In the genomic region with DNA sequence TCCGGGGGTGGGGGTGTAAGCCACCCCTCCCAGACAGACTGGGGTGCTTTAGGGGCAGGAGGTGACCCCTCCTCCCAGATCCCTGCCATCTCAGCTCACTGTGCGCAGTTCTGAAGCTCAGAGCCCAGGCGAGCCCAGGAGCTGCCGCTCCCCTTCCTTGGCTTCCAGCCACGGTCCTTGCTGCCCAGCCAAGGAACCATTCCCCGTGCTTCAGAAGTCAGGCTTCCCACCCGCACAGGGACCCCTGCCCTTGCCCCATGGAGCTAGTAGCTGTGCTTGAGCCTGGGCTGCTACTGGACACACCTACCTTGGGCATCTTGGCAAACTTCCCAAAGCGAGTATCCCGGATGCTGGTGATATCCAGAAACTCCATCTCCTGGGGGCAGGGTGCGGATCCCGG, we compare ENCODE assay signal across 21 cellular contexts. TPM values are rescaled to one million over a fixed set of nuclear protein-coding genes. Genes with fewer than 3 reads are reported as not detected.
DNase-seq lines count a peak whose midpoint lies in the region; ATAC-seq and TF ChIP-seq lines count a peak whose summit lies in the region.
"Had no signal": no experiment of that assay in that cellular context is flagged by ENCODE, and none has a peak within 500 bp of the region (broad histone marks: within the 10 kb centered on the region; RNA-seq: fewer than 3 reads in every experiment).

No MANE protein-coding gene starts in this region.

- H3K27ac Mint-ChIP-seq in MCF 10A (ENCODE audit: low read depth, unreplicated experiment), result no peak overlapping the region
- peak overlapping the region; percentile 60 for H3K27ac Mint-ChIP-seq in dendritic cell treated with granulocyte-macrophage colony-stimulating factor and Interleukin-4, amounts not matched to agents 40 ng/mL and 50 ng/mL, for 4 days
- H3K27ac Mint-ChIP-seq in stimulated activated effector memory CD8-positive, alpha-beta T cell treated with anti-CD3 and anti-CD28 coated beads, Interleukin-12 subunit alpha, Interleukin-12 subunit beta, amount 100 ng/mL, for 72 hours, result peak overlapping the region; percentile 89
- no peak overlapping the region for H3K27ac Mint-ChIP-seq in activated CD4-positive, alpha-beta memory T cell treated with anti-CD3 and anti-CD28 coated beads, Interleukin-2, amount 10 ng/mL, durations not matched to agents 7 days and 5 days
- H3K27ac Mint-ChIP-seq: CD8-positive, alpha-beta T cell; GM23338 had no signal

- H3K27me3 ChIP-seq in mammary epithelial cell (ENCODE audit: insufficient read depth, low read length) (no peaks in the 10 kb centered on the region), osteoblast (ENCODE audit: insufficient read depth, low read length) (peaks cover 38% of the 10 kb centered on the region)

- no peaks in the 10 kb centered on the region for H3K4me1 Mint-ChIP-seq in MCF 10A (ENCODE audit: insufficient read depth, unreplicated experiment)
- peaks cover 78% of the 10 kb centered on the region for H3K4me1 Mint-ChIP-seq in dendritic cell treated with granulocyte-macrophage colony-stimulating factor and Interleukin-4, amounts not matched to agents 40 ng/mL and 50 ng/mL, for 4 days (ENCODE audit: low read depth)
- peaks cover 39% of the 10 kb centered on the region for H3K4me1 Mint-ChIP-seq in stimulated activated effector memory CD8-positive, alpha-beta T cell treated with anti-CD3 and anti-CD28 coated beads, Interleukin-12 subunit alpha, Interleukin-12 subunit beta, amount 100 ng/mL, for 72 hours
- H3K4me1 Mint-ChIP-seq in activated CD4-positive, alpha-beta memory T cell treated with anti-CD3 and anti-CD28 coated beads, Interleukin-2, amount 10 ng/mL, durations not matched to agents 7 days and 5 days, result peaks cover 25% of the 10 kb centered on the region

- in situ Hi-C loops in mammary epithelial cell (cut with MboI; ENCODE audit: low sequenced_read_pairs in 2 of 2), result no loop called here

- H3K36me3 Mint-ChIP-seq in MCF 10A (ENCODE audit: insufficient read depth, unreplicated experiment), result no peaks in the 10 kb centered on the region
- H3K36me3 Mint-ChIP-seq in dendritic cell treated with granulocyte-macrophage colony-stimulating factor and Interleukin-4, amounts not matched to agents 40 ng/mL and 50 ng/mL, for 4 days (ENCODE audit: low read depth), result peaks cover 98% of the 10 kb centered on the region
- H3K36me3 Mint-ChIP-seq in stimulated activated effector memory CD8-positive, alpha-beta T cell treated with anti-CD3 and anti-CD28 coated beads, Interleukin-12 subunit alpha, Interleukin-12 subunit beta, amount 100 ng/mL, for 72 hours, result peaks cover 49% of the 10 kb centered on the region
- peaks cover 65% of the 10 kb centered on the region for H3K36me3 Mint-ChIP-seq in activated CD4-positive, alpha-beta memory T cell treated with anti-CD3 and anti-CD28 coated beads, Interleukin-2, amount 10 ng/mL, durations not matched to agents 7 days and 5 days (ENCODE audit: low read depth)

- DNase-seq in MCF 10A (ENCODE audit: unreplicated experiment), result peak; percentile 47
- DNase-seq in mammary epithelial cell, result no peak
- peak; percentile 48 for DNase-seq in osteoblast (ENCODE audit: insufficient read length, low spot score, missing footprints)
- DNase-seq in stimulated activated effector memory CD8-positive, alpha-beta T cell treated with anti-CD3 and anti-CD28 coated beads, Interleukin-12 subunit alpha, Interleukin-12 subunit beta, amount 100 ng/mL, for 72 hours (ENCODE audit: low spot score in 2 of 2), result no peak
- DNase-seq in dedifferentiated amniotic fluid mesenchymal stem cell (ENCODE audit: extremely low spot score), result no peak
- no peak for DNase-seq in activated CD4-positive, alpha-beta memory T cell treated with anti-CD3 and anti-CD28 coated beads, Interleukin-2, amount 10 ng/mL, durations not matched to agents 7 days and 5 days
- DNase-seq: CD8-positive, alpha-beta T cell; COR-L47; DMS153; DMS79 treated with DMSO at 0.1 percent for 48 hours; EL had no signal

- H2AFZ ChIP-seq in mammary epithelial cell (ENCODE audit: low read depth, low read length) (no peak overlapping the region), osteoblast (ENCODE audit: low read length) (no peak overlapping the region)
- H2AFZ ChIP-seq: GM23338 had no signal

- no peak overlapping the region for H3K9ac ChIP-seq in mammary epithelial cell (ENCODE audit: insufficient read depth, low read length)

- CTCF ChIA-PET in MCF 10A (lab: Yijun Ruan, JAX), result interaction anchor here (1.3 to 2.8 kb wide), 4 partner anchors 12 to 85 kb away, joined by 3 to 12 read pairs (median 6); no protein-coding TSS in a partner anchor
- CTCF ChIA-PET in mammary epithelial cell (lab: Charles Lee; ENCODE audit: low non-redundant PET), result no interaction called here
- CTCF ChIA-PET in activated CD4-positive, alpha-beta memory T cell treated with anti-CD3 and anti-CD28 coated beads, Interleukin-2, amount 10 ng/mL, durations not matched to agents 7 days and 5 days (lab: Charles Lee), result no interaction called here

- H3K27ac ChIP-seq in mammary epithelial cell (ENCODE audit: insufficient read depth, low read depth, low read length) (no peak overlapping the region), osteoblast (ENCODE audit: low read depth, low read length) (no peak overlapping the region)
- H3K27ac ChIP-seq: 22Rv1 had no signal

- peaks cover 13% of the 10 kb centered on the region for H3K27me3 Mint-ChIP-seq in MCF 10A (ENCODE audit: insufficient read depth, unreplicated experiment)
- no peaks in the 10 kb centered on the region for H3K27me3 Mint-ChIP-seq in dendritic cell treated with granulocyte-macrophage colony-stimulating factor and Interleukin-4, amounts not matched to agents 40 ng/mL and 50 ng/mL, for 4 days
- no peaks in the 10 kb centered on the region for H3K27me3 Mint-ChIP-seq in activated CD4-positive, alpha-beta memory T cell treated with anti-CD3 and anti-CD28 coated beads, Interleukin-2, amount 10 ng/mL, durations not matched to agents 7 days and 5 days

- dilution Hi-C loops in mammary epithelial cell (cut with HindIII; ENCODE audit: low sequenced_read_pairs), result no loop called here

- H4K20me1 ChIP-seq in mammary epithelial cell (ENCODE audit: insufficient read depth, low read length) (no peaks in the 10 kb centered on the region), osteoblast (ENCODE audit: insufficient read depth, low read length) (no peaks in the 10 kb centered on the region)

- H3K4me2 ChIP-seq in mammary epithelial cell (ENCODE audit: insufficient read depth, low read depth, low read length), result no peak overlapping the region
- H3K4me2 ChIP-seq in osteoblast (ENCODE audit: insufficient read depth, low read length), result no peak overlapping the region
- H3K4me2 ChIP-seq: GM23338 had no signal

- POLR2A ChIA-PET in MCF 10A (lab: Yijun Ruan, JAX), result interaction anchor here (1.1 to 1.5 kb wide), 3 partner anchors 10 to 37 kb away, joined by 3 to 5 read pairs (median 4); no protein-coding TSS in a partner anchor
- POLR2A ChIA-PET in activated CD4-positive, alpha-beta memory T cell treated with anti-CD3 and anti-CD28 coated beads, Interleukin-2, amount 10 ng/mL, durations not matched to agents 7 days and 5 days (lab: Charles Lee), result interaction anchor here (0.8 kb wide), 1 partner anchor 10 kb away, joined by 3 read pairs; no protein-coding TSS in a partner anchor

- 59% methylated on average over 5 of the region's 11 CpGs for WGBS in mammary epithelial cell (ENCODE audit: low coverage, missing lambda C conversion rate)

- H3K9me3 Mint-ChIP-seq in MCF 10A (ENCODE audit: unreplicated experiment), result peaks cover 7% of the 10 kb centered on the region
- no peaks in the 10 kb centered on the region for H3K9me3 Mint-ChIP-seq in dendritic cell treated with granulocyte-macrophage colony-stimulating factor and Interleukin-4, amounts not matched to agents 40 ng/mL and 50 ng/mL, for 4 days
- H3K9me3 Mint-ChIP-seq in stimulated activated effector memory CD8-positive, alpha-beta T cell treated with anti-CD3 and anti-CD28 coated beads, Interleukin-12 subunit alpha, Interleukin-12 subunit beta, amount 100 ng/mL, for 72 hours, result peaks cover 2% of the 10 kb centered on the region
- H3K9me3 Mint-ChIP-seq in activated CD4-positive, alpha-beta memory T cell treated with anti-CD3 and anti-CD28 coated beads, Interleukin-2, amount 10 ng/mL, durations not matched to agents 7 days and 5 days, result no peaks in the 10 kb centered on the region
- H3K9me3 Mint-ChIP-seq: CD14-positive monocyte had no signal

- TF ChIP-seq CTCF in MCF 10A (IDR thresholded peaks at IDR 0.05; ENCODE audit: unreplicated experiment) (no peak), mammary epithelial cell (conservative IDR thresholded peaks at IDR 0.05 in 1 of 2, IDR thresholded peaks at IDR 0.05 in 1 of 2; ENCODE audit: extremely low read depth in 1 of 2, insufficient read depth in 1 of 2, low read depth in 1 of 2, low read length in 2 of 2) (no peak), osteoblast (IDR thresholded peaks at IDR 0.05; ENCODE audit: extremely low read depth, low read depth, low read length) (no peak)

- BruUV-seq in MCF 10A (replicated peaks; lab: Mats Ljungman, UMichigan) (no TSS peak), mammary epithelial cell (replicated peaks; lab: Mats Ljungman, UMichigan) (no TSS peak)

- no peaks in the 10 kb centered on the region for H3K79me2 ChIP-seq in mammary epithelial cell (ENCODE audit: insufficient read depth, low read length)
- no peaks in the 10 kb centered on the region for H3K79me2 ChIP-seq in osteoblast (ENCODE audit: insufficient read depth, low read length)

- H3K4me1 ChIP-seq in mammary epithelial cell (ENCODE audit: insufficient read depth, low read length), result no peaks in the 10 kb centered on the region
- no peaks in the 10 kb centered on the region for H3K4me1 ChIP-seq in osteoblast (ENCODE audit: insufficient read depth, low read length)

- ATAC-seq in stimulated activated effector memory CD8-positive, alpha-beta T cell treated with anti-CD3 and anti-CD28 coated beads, Interleukin-12 subunit alpha, Interleukin-12 subunit beta, amount 100 ng/mL, for 72 hours, result no peak
- no peak for ATAC-seq in HG02981 (IDR thresholded peaks at IDR 0.05; ENCODE audit: unreplicated experiment)
- ATAC-seq: CD8-positive, alpha-beta T cell; GM23338; HepG2 had no signal

- H3K4me3 ChIP-seq in mammary epithelial cell (replicated peaks in 1 of 3; ENCODE audit: insufficient read depth in 1 of 3, low read depth in 2 of 3, low read length in 3 of 3) (no peak overlapping the region), osteoblast (ENCODE audit: insufficient read depth, low read length) (no peak overlapping the region)
- H3K4me3 ChIP-seq: GM23338 had no signal

- intact Hi-C loops in MCF 10A (cut with micrococcal nuclease), result no loop called here
- intact Hi-C loops in mammary epithelial cell (cut with micrococcal nuclease), result no loop called here
- intact Hi-C loops in dendritic cell treated with granulocyte-macrophage colony-stimulating factor and Interleukin-4, amounts not matched to agents 40 ng/mL and 50 ng/mL, for 4 days (cut with micrococcal nuclease), result no loop called here

- H3K36me3 ChIP-seq in mammary epithelial cell (ENCODE audit: insufficient read depth, low read length) (no peaks in the 10 kb centered on the region), osteoblast (ENCODE audit: insufficient read depth, low read length) (no peaks in the 10 kb centered on the region)

- no peak overlapping the region for H3K4me3 Mint-ChIP-seq in MCF 10A (ENCODE audit: unreplicated experiment)
- H3K4me3 Mint-ChIP-seq in dendritic cell treated with granulocyte-macrophage colony-stimulating factor and Interleukin-4, amounts not matched to agents 40 ng/mL and 50 ng/mL, for 4 days, result no peak overlapping the region
- H3K4me3 Mint-ChIP-seq in stimulated activated effector memory CD8-positive, alpha-beta T cell treated with anti-CD3 and anti-CD28 coated beads, Interleukin-12 subunit alpha, Interleukin-12 subunit beta, amount 100 ng/mL, for 72 hours, result no peak overlapping the region
- H3K4me3 Mint-ChIP-seq in activated CD4-positive, alpha-beta memory T cell treated with anti-CD3 and anti-CD28 coated beads, Interleukin-2, amount 10 ng/mL, durations not matched to agents 7 days and 5 days, result no peak overlapping the region
- H3K4me3 Mint-ChIP-seq: CD14-positive monocyte; CD8-positive, alpha-beta T cell; GM23338 had no signal

- H3K9me3 ChIP-seq in mammary epithelial cell (replicated peaks; ENCODE audit: insufficient read depth, low read length) (no peaks in the 10 kb centered on the region), osteoblast (ENCODE audit: low read depth, low read length) (peaks cover 4% of the 10 kb centered on the region)

RNA-seq across cellular contexts. Expression of gene PLCB2, which starts 4.8 kb away (rescaled TPM):
- total RNA-seq in MCF 10A (2022) (0.15 and 0.84 TPM in 2 replicates), mammary epithelial cell (1 to 10 TPM in 1 of 2 donors, under 1 TPM in 1; 0.67 to 1.4 TPM), osteoblast (under 0.01 TPM in 2 replicates)
- 0.97 TPM for polyA plus RNA-seq in mammary epithelial cell
- polyA minus RNA-seq in mammary epithelial cell, result not detected
- 100 to 1,000 TPM; 140 TPM for total RNA-seq in activated CD4-positive, alpha-beta memory T cell treated with anti-CD3 and anti-CD28 coated beads, Interleukin-2, amount 10 ng/mL, durations not matched to agents 7 days and 5 days
- total RNA-seq: HepG2 had no signal

RNA-seq across cellular contexts. Expression of gene ANKRD63, which starts 20.1 kb away (rescaled TPM):
- total RNA-seq in MCF 10A (2022), result not detected in 2 replicates
- total RNA-seq in mammary epithelial cell, result not detected
- not detected for polyA plus RNA-seq in mammary epithelial cell
- not detected for polyA minus RNA-seq in mammary epithelial cell
- not detected in 2 replicates for total RNA-seq in osteoblast
- not detected for total RNA-seq in activated CD4-positive, alpha-beta memory T cell treated with anti-CD3 and anti-CD28 coated beads, Interleukin-2, amount 10 ng/mL, durations not matched to agents 7 days and 5 days
- total RNA-seq: CD8-positive, alpha-beta T cell; HepG2; HT1080 had no signal
- polyA plus RNA-seq: BJ, CD14-positive monocyte, GM23338, HepG2 had no signal

RNA-seq across cellular contexts. Expression of gene INAFM2, which starts 20.5 kb away (rescaled TPM):
- total RNA-seq in MCF 10A (2022), result 14.9 and 15.7 TPM in 2 replicates
- 10 to 100 TPM; 25.5 to 28.0 TPM for total RNA-seq in mammary epithelial cell
- 10.9 TPM for polyA plus RNA-seq in mammary epithelial cell
- 40.5 TPM for polyA minus RNA-seq in mammary epithelial cell
- total RNA-seq in osteoblast, result 16.8 and 17.7 TPM in 2 replicates
- 1 to 10 TPM; 8.7 to 8.9 TPM for total RNA-seq in activated CD4-positive, alpha-beta memory T cell treated with anti-CD3 and anti-CD28 coated beads, Interleukin-2, amount 10 ng/mL, durations not matched to agents 7 days and 5 days

RNA-seq across cellular contexts. Expression of gene CCDC9B, which starts 37.8 kb away (rescaled TPM):
- total RNA-seq in MCF 10A (2022) (36.0 and 45.3 TPM in 2 replicates), mammary epithelial cell (100 to 1,000 TPM in 1 of 2 donors, 10 to 100 TPM in 1; 67.3 to 164 TPM), osteoblast (18.3 and 23.9 TPM in 2 replicates)
- polyA plus RNA-seq in mammary epithelial cell, result 7.4 TPM
- polyA minus RNA-seq in mammary epithelial cell, result 99.0 TPM
- 1 to 10 TPM; 2.0 to 2.6 TPM for total RNA-seq in activated CD4-positive, alpha-beta memory T cell treated with anti-CD3 and anti-CD28 coated beads, Interleukin-2, amount 10 ng/mL, durations not matched to agents 7 days and 5 days

RNA-seq across cellular contexts. Expression of gene PHGR1, which starts 47.9 kb away (rescaled TPM):
- total RNA-seq in MCF 10A (2022) (not detected in 2 replicates), mammary epithelial cell (not detected), osteoblast (not detected in 2 replicates)
- not detected for polyA plus RNA-seq in mammary epithelial cell
- not detected for polyA minus RNA-seq in mammary epithelial cell
- not detected for total RNA-seq in activated CD4-positive, alpha-beta memory T cell treated with anti-CD3 and anti-CD28 coated beads, Interleukin-2, amount 10 ng/mL, durations not matched to agents 7 days and 5 days
- total RNA-seq: A673; CD8-positive, alpha-beta T cell; GM23338; H7; HepG2; HT1080 had no signal
- polyA plus RNA-seq: BJ, CD14-positive monocyte, GM23338, HepG2 had no signal

Comparison
In these comparisons a context has a peak if more than half of its experiments do, and no peak if none do; other contexts are left out.
1. DNase-seq: peak in MCF 10A (single experiment) and osteoblast (single experiment); none in mammary epithelial cell (single experiment), stimulated activated effector memory CD8-positive, alpha-beta T cell treated with anti-CD3 and anti-CD28 coated beads, Interleukin-12 subunit alpha, Interleukin-12 subunit beta, amount 100 ng/mL, for 72 hours (0 of 2), dedifferentiated amniotic fluid mesenchymal stem cell (single experiment) and activated CD4-positive, alpha-beta memory T cell treated with anti-CD3 and anti-CD28 coated beads, Interleukin-2, amount 10 ng/mL, durations not matched to agents 7 days and 5 days (single experiment).
2. H3K27ac Mint-ChIP-seq: peak in dendritic cell treated with granulocyte-macrophage colony-stimulating factor and Interleukin-4, amounts not matched to agents 40 ng/mL and 50 ng/mL, for 4 days (single experiment) and stimulated activated effector memory CD8-positive, alpha-beta T cell treated with anti-CD3 and anti-CD28 coated beads, Interleukin-12 subunit alpha, Interleukin-12 subunit beta, amount 100 ng/mL, for 72 hours (single experiment); none in MCF 10A (single experiment) and activated CD4-positive, alpha-beta memory T cell treated with anti-CD3 and anti-CD28 coated beads, Interleukin-2, amount 10 ng/mL, durations not matched to agents 7 days and 5 days (single experiment).
3. RNA of gene PLCB2, which starts 4.8 kb away (total RNA-seq): 140 TPM in activated CD4-positive, alpha-beta memory T cell treated with anti-CD3 and anti-CD28 coated beads, Interleukin-2, amount 10 ng/mL, durations not matched to agents 7 days and 5 days; 0.67 to 1.4 TPM in mammary epithelial cell, 0.15 to 0.84 TPM in MCF 10A and under 0.01 TPM in osteoblast; every median in the first group is over 10 times any median in the second.